12 cellular contexts compared by ENCODE assay signal in the genomic region with DNA sequence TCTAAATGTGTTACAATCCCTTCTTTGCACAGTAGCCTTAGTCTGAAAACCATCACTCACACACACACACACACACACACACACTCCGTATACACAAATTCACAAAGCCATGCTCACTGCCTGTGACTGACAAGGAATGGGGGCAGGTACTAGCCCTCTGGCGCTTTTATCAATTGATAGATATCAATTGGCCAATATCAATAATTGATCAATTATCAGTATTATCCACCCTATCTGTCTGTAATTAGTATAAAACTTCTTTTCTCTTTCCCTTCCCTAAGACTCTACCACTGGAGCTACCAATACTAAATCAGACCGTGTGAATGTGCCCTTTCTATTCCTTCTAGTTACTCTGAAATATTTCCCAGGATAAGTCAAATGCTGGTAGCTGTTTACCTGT. TPM values are rescaled to one million over a fixed set of nuclear protein-coding genes. Genes with fewer than 3 reads are reported as not detected.
DNase-seq lines count a peak whose midpoint lies in the region; ATAC-seq, FAIRE-seq and TF ChIP-seq lines count a peak whose summit lies in the region.
"Had no signal": no experiment of that assay in that cellular context is flagged by ENCODE, and none has a peak within 500 bp of the region (broad histone marks: within the 10 kb centered on the region; RNA-seq: fewer than 3 reads in every experiment).

No MANE protein-coding gene starts in this region.

- TF ChIP-seq CTCF in activated CD8-positive, alpha-beta T cell treated with anti-CD3 and anti-CD28 coated beads for 36 hours (IDR thresholded peaks at IDR 0.05): no peak
- TF ChIP-seq CTCF in endothelial cell (IDR thresholded peaks at IDR 0.05; ENCODE audit: unreplicated experiment): no peak
- TF ChIP-seq CTCF in GM10248 (IDR thresholded peaks at IDR 0.05; ENCODE audit: control extremely low read depth, extremely low read depth, low read depth, missing control alignments): no peak

- peak overlapping the region; percentile 76 for H3K4me3 Mint-ChIP-seq in activated naive CD4-positive, alpha-beta T cell treated with anti-CD3 and anti-CD28 coated beads, Interleukin-2, amount 10 ng/mL, durations not matched to agents 7 days and 5 days
- peak overlapping the region; percentile 71 for H3K4me3 Mint-ChIP-seq in activated CD8-positive, alpha-beta T cell treated with anti-CD3 and anti-CD28 coated beads for 36 hours
- H3K4me3 Mint-ChIP-seq in endothelial cell (ENCODE audit: unreplicated experiment): peak overlapping the region; percentile 89
- H3K4me3 Mint-ChIP-seq in stimulated activated naive CD8-positive, alpha-beta T cell treated with anti-CD3 and anti-CD28 coated beads, Interleukin-15, amount 100 ng/mL, for 72 hours: peak overlapping the region; percentile 73 to 80

- CTCF ChIA-PET in activated naive CD4-positive, alpha-beta T cell treated with anti-CD3 and anti-CD28 coated beads, Interleukin-2, amount 10 ng/mL, durations not matched to agents 7 days and 5 days (lab: Charles Lee): interaction anchor here (1.2 to 3.3 kb wide), 2 partner anchors 14 to 45 kb away, joined by 4 to 15 read pairs; no protein-coding TSS in a partner anchor
- CTCF ChIA-PET in activated CD8-positive, alpha-beta T cell treated with anti-CD3 and anti-CD28 coated beads for 36 hours (lab: Charles Lee): interaction anchor here (1.2 to 4.5 kb wide), 3 partner anchors 10 to 45 kb away, joined by 4 to 23 read pairs (median 4); a partner anchor contains a TSS
- CTCF ChIA-PET in GM10248 (lab: Yijun Ruan, JAX): interaction anchor here (1.0 to 3.8 kb wide), 5 partner anchors 9 to 86 kb away, joined by 3 to 13 read pairs (median 6); a partner anchor contains a TSS

- peaks cover 34% of the 10 kb centered on the region for H3K4me1 Mint-ChIP-seq in activated naive CD4-positive, alpha-beta T cell treated with anti-CD3 and anti-CD28 coated beads, Interleukin-2, amount 10 ng/mL, durations not matched to agents 7 days and 5 days
- H3K4me1 Mint-ChIP-seq in activated CD8-positive, alpha-beta T cell treated with anti-CD3 and anti-CD28 coated beads for 36 hours (ENCODE audit: low read depth): peaks cover 53% of the 10 kb centered on the region
- H3K4me1 Mint-ChIP-seq in endothelial cell (ENCODE audit: unreplicated experiment): peaks cover 80% of the 10 kb centered on the region
- H3K4me1 Mint-ChIP-seq in stimulated activated naive CD8-positive, alpha-beta T cell treated with anti-CD3 and anti-CD28 coated beads, Interleukin-15, amount 100 ng/mL, for 72 hours: peaks cover 68% of the 10 kb centered on the region

- H3K36me3 Mint-ChIP-seq in activated naive CD4-positive, alpha-beta T cell treated with anti-CD3 and anti-CD28 coated beads, Interleukin-2, amount 10 ng/mL, durations not matched to agents 7 days and 5 days: peaks cover 9% of the 10 kb centered on the region
- H3K36me3 Mint-ChIP-seq in activated CD8-positive, alpha-beta T cell treated with anti-CD3 and anti-CD28 coated beads for 36 hours (ENCODE audit: low read depth): peaks cover 2% of the 10 kb centered on the region
- H3K36me3 Mint-ChIP-seq in endothelial cell (ENCODE audit: low read depth, unreplicated experiment): peaks cover 4% of the 10 kb centered on the region

- POLR2A ChIA-PET in activated CD8-positive, alpha-beta T cell treated with anti-CD3 and anti-CD28 coated beads for 36 hours (lab: Charles Lee): interaction anchor here (1.6 to 3.3 kb wide), 2 partner anchors 38 kb away, joined by 4 to 13 read pairs; a partner anchor contains a TSS
- POLR2A ChIA-PET in GM10248 (lab: Yijun Ruan, JAX): no interaction called here

- TF ChIP-seq POLR2A in GM12892 (IDR thresholded peaks at IDR 0.05; ENCODE audit: low read depth, low read length): no peak

- H3K9me3 Mint-ChIP-seq in activated naive CD4-positive, alpha-beta T cell treated with anti-CD3 and anti-CD28 coated beads, Interleukin-2, amount 10 ng/mL, durations not matched to agents 7 days and 5 days: no peaks in the 10 kb centered on the region
- no peaks in the 10 kb centered on the region for H3K9me3 Mint-ChIP-seq in activated CD8-positive, alpha-beta T cell treated with anti-CD3 and anti-CD28 coated beads for 36 hours
- H3K9me3 Mint-ChIP-seq in endothelial cell (ENCODE audit: unreplicated experiment): no peaks in the 10 kb centered on the region
- no peaks in the 10 kb centered on the region for H3K9me3 Mint-ChIP-seq in stimulated activated naive CD8-positive, alpha-beta T cell treated with anti-CD3 and anti-CD28 coated beads, Interleukin-15, amount 100 ng/mL, for 72 hours

- peaks cover 11% of the 10 kb centered on the region for H3K27me3 Mint-ChIP-seq in activated naive CD4-positive, alpha-beta T cell treated with anti-CD3 and anti-CD28 coated beads, Interleukin-2, amount 10 ng/mL, durations not matched to agents 7 days and 5 days
- peaks cover 2% of the 10 kb centered on the region for H3K27me3 Mint-ChIP-seq in activated CD8-positive, alpha-beta T cell treated with anti-CD3 and anti-CD28 coated beads for 36 hours
- peaks cover 11% of the 10 kb centered on the region for H3K27me3 Mint-ChIP-seq in endothelial cell (ENCODE audit: unreplicated experiment)
- peaks cover 9% of the 10 kb centered on the region for H3K27me3 Mint-ChIP-seq in stimulated activated naive CD8-positive, alpha-beta T cell treated with anti-CD3 and anti-CD28 coated beads, Interleukin-15, amount 100 ng/mL, for 72 hours

- no peak for FAIRE-seq in GM12892 (lab: Jason Lieb, UNC)
- FAIRE-seq: frontal cortex had no signal

- no peak for ATAC-seq in activated CD8-positive, alpha-beta T cell treated with anti-CD3 and anti-CD28 coated beads for 36 hours
- no peak for ATAC-seq in stimulated activated naive CD8-positive, alpha-beta T cell treated with anti-CD3 and anti-CD28 coated beads, Interleukin-15, amount 100 ng/mL, for 72 hours
- no peak for ATAC-seq in GM21367 (IDR thresholded peaks at IDR 0.05; ENCODE audit: unreplicated experiment)

- intact Hi-C loops in activated CD8-positive, alpha-beta T cell treated with anti-CD3 and anti-CD28 coated beads for 36 hours (cut with micrococcal nuclease): no loop called here

- no peak for DNase-seq in activated naive CD4-positive, alpha-beta T cell treated with anti-CD3 and anti-CD28 coated beads, Interleukin-2, amount 10 ng/mL, durations not matched to agents 7 days and 5 days
- DNase-seq in activated naive CD4-positive, alpha-beta T cell (lab: John Stamatoyannopoulos, UW): no peak
- no peak for DNase-seq in activated CD8-positive, alpha-beta T cell treated with anti-CD3 and anti-CD28 coated beads for 36 hours
- DNase-seq in endothelial cell (ENCODE audit: low spot score) (no peak), GM10248 (ENCODE audit: extremely low spot score) (no peak), GM12892 (ENCODE audit: insufficient read length) (no peak)
- no peak for DNase-seq in stimulated activated naive CD8-positive, alpha-beta T cell treated with anti-CD3 and anti-CD28 coated beads, Interleukin-15, amount 100 ng/mL, for 72 hours
- DNase-seq: Right ventricle myocardium superior had no signal

- H3K27ac Mint-ChIP-seq in activated naive CD4-positive, alpha-beta T cell treated with anti-CD3 and anti-CD28 coated beads, Interleukin-2, amount 10 ng/mL, durations not matched to agents 7 days and 5 days: peak overlapping the region; percentile 1
- H3K27ac Mint-ChIP-seq in activated CD8-positive, alpha-beta T cell treated with anti-CD3 and anti-CD28 coated beads for 36 hours: no peak overlapping the region
- no peak overlapping the region for H3K27ac Mint-ChIP-seq in endothelial cell (ENCODE audit: unreplicated experiment)
- no peak overlapping the region for H3K27ac Mint-ChIP-seq in stimulated activated naive CD8-positive, alpha-beta T cell treated with anti-CD3 and anti-CD28 coated beads, Interleukin-15, amount 100 ng/mL, for 72 hours

RNA-seq across cellular contexts. Expression of a gene that starts 2.1 kb away (rescaled TPM):
- total RNA-seq in activated CD8-positive, alpha-beta T cell treated with anti-CD3 and anti-CD28 coated beads for 36 hours: 10 to 100 TPM; 28.6 to 32.2 TPM
- 77.0 TPM for total RNA-seq in endothelial cell (ENCODE audit: unreplicated experiment)
- polyA plus RNA-seq in GM12892 (2012; ENCODE audit: missing spikeins): 24.6 TPM

RNA-seq across cellular contexts. Expression of a gene that starts 8.3 kb away (rescaled TPM):
- total RNA-seq in activated CD8-positive, alpha-beta T cell treated with anti-CD3 and anti-CD28 coated beads for 36 hours: not detected
- total RNA-seq in endothelial cell (ENCODE audit: unreplicated experiment): 0.33 TPM
- not detected for polyA plus RNA-seq in GM12892 (2012; ENCODE audit: missing spikeins)
- total RNA-seq: Daoy, Right ventricle myocardium superior had no signal
- polyA plus RNA-seq: urinary bladder had no signal

RNA-seq across cellular contexts. Expression of a gene that starts 38.3 kb away (rescaled TPM):
- total RNA-seq in activated CD8-positive, alpha-beta T cell treated with anti-CD3 and anti-CD28 coated beads for 36 hours: 100 to 1,000 TPM; 247 to 249 TPM
- 130 TPM for total RNA-seq in endothelial cell (ENCODE audit: unreplicated experiment)
- 241 TPM for polyA plus RNA-seq in GM12892 (2012; ENCODE audit: missing spikeins)
